ENCODE assay signal across 8 cellular contexts in the genomic region with DNA sequence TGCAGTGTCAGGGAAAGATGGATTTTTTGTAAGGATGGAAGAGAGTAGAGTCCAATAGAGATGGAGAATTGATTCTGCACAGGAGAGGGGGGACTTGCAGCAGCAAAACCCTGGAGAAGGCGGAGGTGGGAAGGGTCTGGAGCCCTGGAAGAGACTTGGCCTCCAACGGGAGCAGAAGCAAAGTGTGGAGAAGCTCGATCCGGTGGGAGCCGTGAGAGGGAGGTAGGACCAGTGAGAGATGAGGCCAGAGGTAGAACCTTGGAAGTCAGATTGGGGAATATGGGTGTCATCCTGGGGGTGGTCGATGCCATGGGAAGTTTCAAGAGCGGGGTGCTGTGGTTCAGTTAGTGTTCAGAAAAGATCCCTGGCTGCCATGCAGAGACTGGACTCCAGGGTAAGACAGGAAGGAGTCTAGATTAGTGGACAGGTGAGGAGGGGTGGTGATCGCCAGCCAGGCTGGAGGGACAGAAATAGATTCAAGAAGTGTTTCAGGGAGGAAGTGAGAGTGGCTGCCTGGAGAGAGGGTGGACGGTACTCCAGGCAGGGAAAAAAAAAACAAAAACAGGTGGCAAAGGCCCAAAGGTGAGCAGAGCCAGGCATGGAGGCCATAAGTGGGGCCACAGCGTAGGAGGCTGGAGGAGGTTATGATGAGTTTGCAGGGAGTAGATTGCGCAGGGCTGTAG. TPM values are rescaled to one million over a fixed set of nuclear protein-coding genes. Genes with fewer than 3 reads are reported as not detected.
DNase-seq lines count a peak whose midpoint lies in the region; ATAC-seq and TF ChIP-seq lines count a peak whose summit lies in the region.

No MANE protein-coding gene starts in this region.

- H3K27me3 ChIP-seq in right cardiac atrium (ENCODE audit: control insufficient read depth, insufficient read depth) (no peaks in the 10 kb centered on the region), tibial nerve (no peaks in the 10 kb centered on the region)

- peaks cover 0 to 18% (median 9%) of the 10 kb centered on the region in 3 donors for H3K36me3 ChIP-seq in tibial nerve

- no peak for DNase-seq in activated naive CD4-positive, alpha-beta T cell treated with anti-CD3 and anti-CD28 coated beads, Interleukin-2, amount 50 U/mL, for 16 hours
- no peak for DNase-seq in T-helper 17 cell
- DNase-seq in right cardiac atrium, result no peak
- no peak for DNase-seq in tibial nerve (ENCODE audit: low spot score in 2 of 2)
- no peak for DNase-seq in cerebellum (ENCODE audit: low spot score)
- DNase-seq in GM13977 (ENCODE audit: low spot score), result no peak

- ATAC-seq in T-helper 17 cell (no peak), right cardiac atrium (no peak), GM18517 (IDR thresholded peaks at IDR 0.05; ENCODE audit: unreplicated experiment) (no peak)

- intact Hi-C loops in right cardiac atrium (cut with DNase I), result no loop called here

- TF ChIP-seq CTCF in tibial nerve (IDR thresholded peaks at IDR 0.05) (no peak), GM13977 (IDR thresholded peaks at IDR 0.05; ENCODE audit: extremely low read depth, insufficient read depth, missing control alignments) (no peak)

- peaks cover 60% of the 10 kb centered on the region for H3K4me1 Mint-ChIP-seq in activated naive CD4-positive, alpha-beta T cell treated with anti-CD3 and anti-CD28 coated beads, Interleukin-2, amount 50 U/mL, for 24 hours
- peaks cover 47% of the 10 kb centered on the region for H3K4me1 Mint-ChIP-seq in T-helper 17 cell

- TF ChIP-seq EP300 in tibial nerve (IDR thresholded peaks at IDR 0.05), result no peak

- no peak overlapping the region for H3K4me3 ChIP-seq in right cardiac atrium (ENCODE audit: low read length)
- no peak overlapping the region for H3K4me3 ChIP-seq in tibial nerve

- in situ Hi-C loops in GM13977 (cut with MboI; ENCODE audit: low pct_unique_long_range_greater_than_20kb, low sequenced_read_pairs, unreplicated experiment), result no loop called here

- peak overlapping the region; percentile 96 for H3K4me3 Mint-ChIP-seq in activated naive CD4-positive, alpha-beta T cell treated with anti-CD3 and anti-CD28 coated beads, Interleukin-2, amount 50 U/mL, for 24 hours
- peak overlapping the region; percentile 90 for H3K4me3 Mint-ChIP-seq in T-helper 17 cell

- peak overlapping the region; percentile 98 for H3K27ac Mint-ChIP-seq in activated naive CD4-positive, alpha-beta T cell treated with anti-CD3 and anti-CD28 coated beads, Interleukin-2, amount 50 U/mL, for 24 hours
- H3K27ac Mint-ChIP-seq in T-helper 17 cell, result peak overlapping the region; percentile 95

- no peaks in the 10 kb centered on the region for H3K9me3 ChIP-seq in T-helper 17 cell (ENCODE audit: control insufficient read depth, low read length, poor library complexity, severe bottlenecking)
- H3K9me3 ChIP-seq in right cardiac atrium (ENCODE audit: control insufficient read depth, low read length), result no peaks in the 10 kb centered on the region
- no peaks in the 10 kb centered on the region for H3K9me3 ChIP-seq in tibial nerve

- H3K4me1 ChIP-seq in right cardiac atrium (ENCODE audit: control insufficient read depth, insufficient read depth, low read length) (peaks cover 33% of the 10 kb centered on the region), tibial nerve (peaks cover 0 to 55% (median 44%) of the 10 kb centered on the region in 4 donors)

- H3K36me3 Mint-ChIP-seq in activated naive CD4-positive, alpha-beta T cell treated with anti-CD3 and anti-CD28 coated beads, Interleukin-2, amount 50 U/mL, for 24 hours, result peaks cover 4% of the 10 kb centered on the region
- H3K36me3 Mint-ChIP-seq in T-helper 17 cell (ENCODE audit: low read depth), result no peaks in the 10 kb centered on the region

- TF ChIP-seq POLR2A in tibial nerve (IDR thresholded peaks at IDR 0.05), result no peak

- H3K27me3 Mint-ChIP-seq in activated naive CD4-positive, alpha-beta T cell treated with anti-CD3 and anti-CD28 coated beads, Interleukin-2, amount 50 U/mL, for 24 hours, result no peaks in the 10 kb centered on the region
- H3K27me3 Mint-ChIP-seq in T-helper 17 cell, result no peaks in the 10 kb centered on the region

- 62% methylated on average over 11 of the region's 11 CpGs for WGBS in right cardiac atrium
- WGBS in tibial nerve, 2 donors, result 77% methylated on average over 11 of the region's 11 CpGs

- peak overlapping the region; percentile 9 for H3K27ac ChIP-seq in right cardiac atrium (ENCODE audit: low read length)
- H3K27ac ChIP-seq in tibial nerve, result peak overlapping the region in 3 of 4 donors; percentile 38 to 83 (median 70)

- H3K9me3 Mint-ChIP-seq in activated naive CD4-positive, alpha-beta T cell treated with anti-CD3 and anti-CD28 coated beads, Interleukin-2, amount 50 U/mL, for 24 hours, result no peaks in the 10 kb centered on the region

RNA-seq across cellular contexts. Expression of a gene that starts 2.6 kb away (rescaled TPM):
- total RNA-seq in T-helper 17 cell (10 to 100 TPM; 34.8 to 42.8 TPM), right cardiac atrium (10 to 100 TPM; 62.4 to 74.1 (median 64.7) TPM), tibial nerve (100 to 1,000 TPM in 1 of 4 donors, 10 to 100 TPM in 3; 70.5 to 132 (median 88.8) TPM), cerebellum (49.1 TPM)
- 62.7 TPM for polyA plus RNA-seq in right cardiac atrium

RNA-seq across cellular contexts. Expression of a gene that starts 52.6 kb away (rescaled TPM):
- total RNA-seq in T-helper 17 cell (not detected), right cardiac atrium (100 to 1,000 TPM in 1 of 4 donors, 10 to 100 TPM in 3; 60.0 to 132 (median 90.8) TPM), tibial nerve (100 to 1,000 TPM; 166 to 235 (median 209) TPM), cerebellum (19.9 TPM)
- polyA plus RNA-seq in right cardiac atrium, result 94.7 TPM

Comparison
In these comparisons a context has a peak if more than half of its experiments do, and no peak if none do; other contexts are left out.
1. RNA of a gene that starts 52.6 kb away (total RNA-seq): 166 to 235 TPM in tibial nerve, 60.0 to 132 TPM in right cardiac atrium and 19.9 TPM in cerebellum (single experiment); not detected in T-helper 17 cell; every median in the first group is over 10 times any median in the second.